ENCODE assay signal across 23 cellular contexts in the genomic region with DNA sequence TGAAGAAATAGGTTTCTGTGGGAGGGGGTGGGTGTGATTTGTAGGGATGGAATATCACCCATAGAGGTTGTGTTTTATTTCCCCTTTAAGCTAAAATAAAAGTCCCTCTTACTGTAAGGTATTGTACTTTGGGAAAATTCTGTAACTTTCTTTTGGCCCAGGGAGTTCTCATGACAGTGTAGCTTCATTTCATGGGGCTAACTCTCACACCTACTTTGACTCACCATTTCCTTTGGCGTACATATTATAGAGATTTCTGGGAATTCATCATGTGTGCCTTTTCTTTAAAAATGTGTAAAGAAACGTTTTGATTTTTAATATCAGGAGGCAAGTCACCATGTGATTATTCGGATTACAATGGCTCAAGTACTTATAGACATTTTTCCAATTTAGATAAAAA.
DNase-seq lines count a peak whose midpoint lies in the region; ATAC-seq and TF ChIP-seq lines count a peak whose summit lies in the region.
"Had no signal": no experiment of that assay in that cellular context is flagged by ENCODE, and none has a peak within 500 bp of the region (broad histone marks: within the 10 kb centered on the region; RNA-seq: fewer than 3 reads in every experiment).

No MANE protein-coding gene starts in this region.

- POLR2A ChIA-PET in activated CD8-positive, alpha-beta T cell treated with anti-CD3 and anti-CD28 coated beads for 36 hours (lab: Charles Lee) = interaction anchor here (1.4 kb wide), 1 partner anchor 39 kb away, joined by 3 read pairs; no protein-coding TSS in a partner anchor
- POLR2A ChIA-PET in activated CD8-positive, alpha-beta T cell treated with anti-CD3 and anti-CD28 coated beads, Interleukin-2, amount 10 ng/mL, durations not matched to agents 7 days and 5 days (lab: Charles Lee) = no interaction called here

- no peaks in the 10 kb centered on the region for H3K27me3 Mint-ChIP-seq in activated CD8-positive, alpha-beta T cell treated with anti-CD3 and anti-CD28 coated beads for 36 hours
- no peaks in the 10 kb centered on the region for H3K27me3 Mint-ChIP-seq in activated CD8-positive, alpha-beta T cell treated with anti-CD3 and anti-CD28 coated beads, Interleukin-2, amount 10 ng/mL, durations not matched to agents 7 days and 5 days (ENCODE audit: low read depth)
- H3K27me3 Mint-ChIP-seq in activated naive CD8-positive, alpha-beta T cell = no peaks in the 10 kb centered on the region
- no peaks in the 10 kb centered on the region for H3K27me3 Mint-ChIP-seq in stimulated activated naive CD8-positive, alpha-beta T cell treated with anti-CD3 and anti-CD28 coated beads, Interleukin-15, amount 100 ng/mL, for 72 hours

- no peak for TF ChIP-seq CTCF in activated CD8-positive, alpha-beta T cell treated with anti-CD3 and anti-CD28 coated beads for 36 hours (IDR thresholded peaks at IDR 0.05)

- no peaks in the 10 kb centered on the region for H3K9me3 Mint-ChIP-seq in activated CD8-positive, alpha-beta T cell treated with anti-CD3 and anti-CD28 coated beads for 36 hours
- H3K9me3 Mint-ChIP-seq in activated CD8-positive, alpha-beta T cell treated with anti-CD3 and anti-CD28 coated beads, Interleukin-2, amount 10 ng/mL, durations not matched to agents 7 days and 5 days (ENCODE audit: insufficient read depth) = peaks cover 7% of the 10 kb centered on the region
- H3K9me3 Mint-ChIP-seq in activated naive CD4-positive, alpha-beta T cell treated with anti-CD3 and anti-CD28 coated beads, Interleukin-2, amount 50 U/mL, for 72 hours = peaks cover 0 to 19% of the 10 kb centered on the region in 2 donors
- peaks cover 4% of the 10 kb centered on the region for H3K9me3 Mint-ChIP-seq in activated naive CD8-positive, alpha-beta T cell (ENCODE audit: low read depth)
- peaks cover 6 to 13% of the 10 kb centered on the region in 2 donors for H3K9me3 Mint-ChIP-seq in stimulated activated naive CD8-positive, alpha-beta T cell treated with anti-CD3 and anti-CD28 coated beads, Interleukin-15, amount 100 ng/mL, for 72 hours
- H3K9me3 Mint-ChIP-seq: CD8-positive, alpha-beta T cell had no signal

- H3K36me3 Mint-ChIP-seq in activated CD8-positive, alpha-beta T cell treated with anti-CD3 and anti-CD28 coated beads for 36 hours (ENCODE audit: low read depth) = no peaks in the 10 kb centered on the region
- H3K36me3 Mint-ChIP-seq in activated CD8-positive, alpha-beta T cell treated with anti-CD3 and anti-CD28 coated beads, Interleukin-2, amount 10 ng/mL, durations not matched to agents 7 days and 5 days (ENCODE audit: low read depth) = no peaks in the 10 kb centered on the region
- H3K36me3 Mint-ChIP-seq in activated naive CD4-positive, alpha-beta T cell treated with anti-CD3 and anti-CD28 coated beads, Interleukin-2, amount 50 U/mL, for 72 hours = peaks cover 0 to 19% of the 10 kb centered on the region in 2 donors
- H3K36me3 Mint-ChIP-seq in activated naive CD8-positive, alpha-beta T cell = peaks cover 2% of the 10 kb centered on the region
- H3K36me3 Mint-ChIP-seq: CD8-positive, alpha-beta T cell had no signal

- no peak for DNase-seq in activated CD8-positive, alpha-beta T cell treated with anti-CD3 and anti-CD28 coated beads for 36 hours
- no peak for DNase-seq in activated CD8-positive, alpha-beta T cell treated with anti-CD3 and anti-CD28 coated beads, Interleukin-2, amount 10 ng/mL, durations not matched to agents 7 days and 5 days
- DNase-seq in activated naive CD4-positive, alpha-beta T cell treated with anti-CD3 and anti-CD28 coated beads, Interleukin-2, amount 50 U/mL, for 72 hours (ENCODE audit: low spot score in 2 of 2) = no peak
- DNase-seq in activated naive CD4-positive, alpha-beta T cell treated with anti-CD3 and anti-CD28 coated beads, Interleukin-2, amount 50 U/mL, for 16 hours = no peak
- DNase-seq in stimulated activated naive CD8-positive, alpha-beta T cell treated with anti-CD3 and anti-CD28 coated beads, Interleukin-15, amount 100 ng/mL, for 72 hours = no peak
- DNase-seq in medulla oblongata (ENCODE audit: extremely low spot score) = no peak
- DNase-seq: Caco-2; CD8-positive, alpha-beta T cell; DMS79; EL; GF-D8; IMR-90; KG1; MG63; NCI-H1105 treated with DMSO at 0.1 percent for 48 hours; NCI-H146; NCI-H2029; NCI-H446; NCI-H524 treated with DMSO at 0.1 percent for 48 hours; NCI-H774; SIG-M5 had no signal

- no peak overlapping the region for H3K4me3 Mint-ChIP-seq in activated CD8-positive, alpha-beta T cell treated with anti-CD3 and anti-CD28 coated beads for 36 hours
- no peak overlapping the region for H3K4me3 Mint-ChIP-seq in activated CD8-positive, alpha-beta T cell treated with anti-CD3 and anti-CD28 coated beads, Interleukin-2, amount 10 ng/mL, durations not matched to agents 7 days and 5 days
- H3K4me3 Mint-ChIP-seq in activated naive CD8-positive, alpha-beta T cell = no peak overlapping the region
- H3K4me3 Mint-ChIP-seq in stimulated activated naive CD8-positive, alpha-beta T cell treated with anti-CD3 and anti-CD28 coated beads, Interleukin-15, amount 100 ng/mL, for 72 hours = peak overlapping the region in 1 of 2 donors; percentile 70
- H3K4me3 Mint-ChIP-seq: CD8-positive, alpha-beta T cell had no signal

- ATAC-seq in activated CD8-positive, alpha-beta T cell treated with anti-CD3 and anti-CD28 coated beads for 36 hours = peak; percentile 73
- no peak for ATAC-seq in activated CD8-positive, alpha-beta T cell treated with anti-CD3 and anti-CD28 coated beads, Interleukin-2, amount 10 ng/mL, durations not matched to agents 7 days and 5 days
- peak; percentile 56 to 79 for ATAC-seq in activated naive CD4-positive, alpha-beta T cell treated with anti-CD3 and anti-CD28 coated beads, Interleukin-2, amount 50 U/mL, for 72 hours
- peak; percentile 49 for ATAC-seq in stimulated activated naive CD8-positive, alpha-beta T cell treated with anti-CD3 and anti-CD28 coated beads, Interleukin-15, amount 100 ng/mL, for 72 hours
- ATAC-seq: A549; CD8-positive, alpha-beta T cell had no signal

- H3K27ac Mint-ChIP-seq in activated CD8-positive, alpha-beta T cell treated with anti-CD3 and anti-CD28 coated beads for 36 hours = peak overlapping the region; percentile 60
- no peak overlapping the region for H3K27ac Mint-ChIP-seq in activated CD8-positive, alpha-beta T cell treated with anti-CD3 and anti-CD28 coated beads, Interleukin-2, amount 10 ng/mL, durations not matched to agents 7 days and 5 days
- peak overlapping the region in 1 of 2 donors; percentile 90 for H3K27ac Mint-ChIP-seq in activated naive CD4-positive, alpha-beta T cell treated with anti-CD3 and anti-CD28 coated beads, Interleukin-2, amount 50 U/mL, for 72 hours
- peak overlapping the region; percentile 50 for H3K27ac Mint-ChIP-seq in activated naive CD8-positive, alpha-beta T cell
- H3K27ac Mint-ChIP-seq in stimulated activated naive CD8-positive, alpha-beta T cell treated with anti-CD3 and anti-CD28 coated beads, Interleukin-15, amount 100 ng/mL, for 72 hours = peak overlapping the region in 1 of 2 donors; percentile 40
- H3K27ac Mint-ChIP-seq: CD8-positive, alpha-beta T cell had no signal

- peaks cover 20% of the 10 kb centered on the region for H3K4me1 Mint-ChIP-seq in activated CD8-positive, alpha-beta T cell treated with anti-CD3 and anti-CD28 coated beads for 36 hours (ENCODE audit: low read depth)
- peaks cover 3% of the 10 kb centered on the region for H3K4me1 Mint-ChIP-seq in activated CD8-positive, alpha-beta T cell treated with anti-CD3 and anti-CD28 coated beads, Interleukin-2, amount 10 ng/mL, durations not matched to agents 7 days and 5 days (ENCODE audit: low read depth)
- peaks cover 6% of the 10 kb centered on the region for H3K4me1 Mint-ChIP-seq in activated naive CD8-positive, alpha-beta T cell (ENCODE audit: low read depth)
- H3K4me1 Mint-ChIP-seq in stimulated activated naive CD8-positive, alpha-beta T cell treated with anti-CD3 and anti-CD28 coated beads, Interleukin-15, amount 100 ng/mL, for 72 hours = peaks cover 18% of the 10 kb centered on the region

- intact Hi-C loops in activated CD8-positive, alpha-beta T cell treated with anti-CD3 and anti-CD28 coated beads for 36 hours (cut with micrococcal nuclease) = no loop called here

- CTCF ChIA-PET in activated CD8-positive, alpha-beta T cell treated with anti-CD3 and anti-CD28 coated beads for 36 hours (lab: Charles Lee) = interaction anchor here (1.0 to 1.4 kb wide), 2 partner anchors 101 to 214 kb away, joined by 4 read pairs; no protein-coding TSS in a partner anchor
- CTCF ChIA-PET in activated CD8-positive, alpha-beta T cell treated with anti-CD3 and anti-CD28 coated beads, Interleukin-2, amount 10 ng/mL, durations not matched to agents 7 days and 5 days (lab: Charles Lee) = no interaction called here
